In the genomic region with DNA sequence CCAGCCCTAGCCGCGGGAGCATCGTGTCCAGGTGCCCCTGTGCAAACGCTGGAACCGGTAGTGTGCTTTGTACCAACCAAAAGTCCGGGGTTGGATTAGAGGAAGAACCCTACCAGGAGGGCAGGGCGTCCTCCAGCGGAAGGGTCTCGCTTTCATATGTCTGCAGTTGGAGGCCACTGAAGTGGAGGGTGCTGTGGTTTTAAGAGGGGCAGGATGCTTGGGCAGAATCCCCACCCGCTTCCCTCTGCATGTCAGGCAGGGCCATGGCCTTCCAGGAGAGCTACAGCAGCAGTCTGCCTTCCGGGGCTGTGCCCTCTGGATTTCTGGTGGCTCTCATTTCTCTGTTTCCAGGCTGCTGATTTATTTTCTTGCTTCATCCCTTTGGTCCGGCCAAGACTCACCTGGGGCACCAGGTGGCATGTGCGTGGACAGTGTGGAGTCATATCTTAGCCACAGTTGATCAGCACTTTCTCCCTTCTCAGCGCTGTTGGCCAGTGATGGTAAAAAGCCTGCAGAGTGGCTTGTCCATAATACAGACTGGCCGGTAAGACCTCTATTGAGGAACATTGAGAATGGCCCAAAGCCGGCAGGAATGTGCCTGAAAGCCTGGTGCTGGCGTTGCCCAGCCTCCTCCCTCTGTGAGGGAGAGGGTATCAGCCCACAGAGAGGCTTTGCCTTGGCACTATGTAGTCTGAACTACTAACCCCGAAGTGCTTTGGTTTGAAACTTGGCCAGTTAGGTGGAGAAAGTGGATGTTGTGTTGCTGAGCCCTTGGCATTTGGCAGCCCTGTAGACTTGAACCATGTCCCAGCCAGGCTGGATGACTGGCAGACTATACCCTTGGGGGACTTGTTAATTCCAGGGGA, we compare ENCODE assay signal across 8 cellular contexts. TPM values are rescaled to one million over a fixed set of nuclear protein-coding genes. Genes with fewer than 3 reads are reported as not detected.
DNase-seq lines count a peak whose midpoint lies in the region; TF ChIP-seq lines count a peak whose summit lies in the region.

No MANE protein-coding gene starts in this region.

- H3K27me3 ChIP-seq in iPS-15b (ENCODE audit: control insufficient read depth, insufficient read depth, low read length) (peaks cover 19% of the 10 kb centered on the region), stomach (peaks cover 0 to 28% (median 0%) of the 10 kb centered on the region in 3 donors)

- WGBS in stomach, 5 donors: 14 to 28% (median 25%) methylated on average over 16 to 18 of the region's 18 CpGs

- no peaks in the 10 kb centered on the region for H3K36me3 Mint-ChIP-seq in activated T-helper 2 cell treated with anti-CD3 and anti-CD28 coated beads, Interferon-gamma antibody, Interleukin-2, Interleukin-4, amounts not matched to agents 10 μg/mL and 5 μg/mL and 100 μg/mL, durations not matched to agents 14 hours and 24 hours and 36 hours (ENCODE audit: low read depth)
- H3K36me3 Mint-ChIP-seq in CD14-positive monocyte: peaks cover 0 to 2% of the 10 kb centered on the region in 2 donors

- H3K9me3 Mint-ChIP-seq in activated T-helper 2 cell treated with anti-CD3 and anti-CD28 coated beads, Interferon-gamma antibody, Interleukin-2, Interleukin-4, amounts not matched to agents 10 μg/mL and 5 μg/mL and 100 μg/mL, durations not matched to agents 14 hours and 24 hours and 36 hours: no peaks in the 10 kb centered on the region
- H3K9me3 Mint-ChIP-seq in CD14-positive monocyte: peaks cover 7 to 26% (median 19%) of the 10 kb centered on the region in 7 donors

- H3K9me3 ChIP-seq in iPS-15b (ENCODE audit: control insufficient read depth, insufficient read depth, low read length): no peaks in the 10 kb centered on the region
- no peaks in the 10 kb centered on the region for H3K9me3 ChIP-seq in stomach

- H3K36me3 ChIP-seq in iPS-15b (ENCODE audit: control insufficient read depth, insufficient read depth, low read length): no peaks in the 10 kb centered on the region
- no peaks in the 10 kb centered on the region for H3K36me3 ChIP-seq in stomach

- H3K27me3 Mint-ChIP-seq in activated T-helper 2 cell treated with anti-CD3 and anti-CD28 coated beads, Interferon-gamma antibody, Interleukin-2, Interleukin-4, amounts not matched to agents 10 μg/mL and 5 μg/mL and 100 μg/mL, durations not matched to agents 14 hours and 24 hours and 36 hours (ENCODE audit: low read depth): peaks cover 53% of the 10 kb centered on the region
- peaks cover 60 to 73% (median 64%) of the 10 kb centered on the region in 3 donors for H3K27me3 Mint-ChIP-seq in CD14-positive monocyte (ENCODE audit: low read depth in 3 of 3)

- no peak for TF ChIP-seq POLR2A in stomach (IDR thresholded peaks at IDR 0.05)

- no peak overlapping the region for H3K27ac Mint-ChIP-seq in activated T-helper 2 cell treated with anti-CD3 and anti-CD28 coated beads, Interferon-gamma antibody, Interleukin-2, Interleukin-4, amounts not matched to agents 10 μg/mL and 5 μg/mL and 100 μg/mL, durations not matched to agents 14 hours and 24 hours and 36 hours
- no peak overlapping the region for H3K27ac Mint-ChIP-seq in CD14-positive monocyte

- peak overlapping the region; percentile 28 for H3K4me3 Mint-ChIP-seq in activated T-helper 2 cell treated with anti-CD3 and anti-CD28 coated beads, Interferon-gamma antibody, Interleukin-2, Interleukin-4, amounts not matched to agents 10 μg/mL and 5 μg/mL and 100 μg/mL, durations not matched to agents 14 hours and 24 hours and 36 hours (ENCODE audit: low read depth)
- H3K4me3 Mint-ChIP-seq in CD14-positive monocyte: peak overlapping the region in 1 of 2 donors; percentile 80

- H3K9ac ChIP-seq in iPS-15b (ENCODE audit: low read depth, low read length): no peak overlapping the region

- no peak for TF ChIP-seq EP300 in stomach (IDR thresholded peaks at IDR 0.05)

- H3K4me1 ChIP-seq in iPS-15b (ENCODE audit: control insufficient read depth, insufficient read depth, low read length): peaks cover 16% of the 10 kb centered on the region
- H3K4me1 ChIP-seq in stomach: peaks cover 23 to 55% (median 30%) of the 10 kb centered on the region in 4 donors

- DNase-seq in NCI-H748 (lab: John Stamatoyannopoulos, UW; ENCODE audit: unreplicated experiment) (peak; percentile 59), NCI-H748 treated with DMSO at 0.1 percent for 48 hours (lab: John Stamatoyannopoulos, UW) (no peak), stomach (no peak), CD14-positive monocyte (ENCODE audit: low spot score) (no peak), NCI-H2196 treated with DMSO at 0.1 percent for 48 hours (lab: John Stamatoyannopoulos, UW; ENCODE audit: unreplicated experiment) (no peak)
- DNase-seq in activated T-helper 2 cell treated with anti-CD3 and anti-CD28 coated beads, Interferon-gamma antibody, Interleukin-2, Interleukin-4, amounts not matched to agents 10 μg/mL and 5 μg/mL and 100 μg/mL, durations not matched to agents 14 hours and 24 hours and 36 hours (ENCODE audit: low spot score): no peak
- no peak for DNase-seq in activated CD8-positive, alpha-beta memory T cell treated with anti-CD3 and anti-CD28 coated beads, Interleukin-2, amount 50 U/mL, for 48 hours

- H3K4me3 ChIP-seq in iPS-15b (ENCODE audit: low read depth, low read length): peak overlapping the region; percentile 65
- H3K4me3 ChIP-seq in stomach: peak overlapping the region; percentile 61 to 79 (median 64)

- intact Hi-C loops in activated T-helper 2 cell treated with anti-CD3 and anti-CD28 coated beads, Interferon-gamma antibody, Interleukin-2, Interleukin-4, amounts not matched to agents 10 μg/mL and 5 μg/mL and 100 μg/mL, durations not matched to agents 14 hours and 24 hours and 36 hours (cut with micrococcal nuclease): loop anchor here (10.0 kb wide), 1 partner anchor 169 kb away; no protein-coding TSS in a partner anchor
- intact Hi-C loops in stomach (cut with DNase I; ENCODE audit: low total_unique reads) (no loop called here), CD14-positive monocyte (cut with micrococcal nuclease) (no loop called here)

- no peak for TF ChIP-seq CTCF in stomach (IDR thresholded peaks at IDR 0.05)
- no peak for TF ChIP-seq CTCF in CD14-positive monocyte (IDR thresholded peaks at IDR 0.05)

- H3K27ac ChIP-seq in stomach: peak overlapping the region in 3 of 5 donors; percentile 15 to 75 (median 70)

- peaks cover 2% of the 10 kb centered on the region for H3K4me1 Mint-ChIP-seq in activated T-helper 2 cell treated with anti-CD3 and anti-CD28 coated beads, Interferon-gamma antibody, Interleukin-2, Interleukin-4, amounts not matched to agents 10 μg/mL and 5 μg/mL and 100 μg/mL, durations not matched to agents 14 hours and 24 hours and 36 hours (ENCODE audit: low read depth)
- H3K4me1 Mint-ChIP-seq in CD14-positive monocyte: peaks cover 6% of the 10 kb centered on the region

RNA-seq across cellular contexts. Expression of gene AGAP1, which starts 1.8 kb away (rescaled TPM):
- 1.8 and 2.2 TPM in 2 replicates for total RNA-seq in activated T-helper 2 cell treated with anti-CD3 and anti-CD28 coated beads, Interferon-gamma antibody, Interleukin-2, Interleukin-4, amounts not matched to agents 10 μg/mL and 5 μg/mL and 100 μg/mL, durations not matched to agents 14 hours and 24 hours and 36 hours
- 100 to 1,000 TPM in 1 of 5 donors, 10 to 100 TPM in 4; 23.1 to 139 (median 57.1) TPM for total RNA-seq in stomach
- polyA plus RNA-seq in stomach: 1 to 10 TPM; 4.2 to 9.3 (median 8.6) TPM
- polyA plus RNA-seq in CD14-positive monocyte: not detected
